In the genomic region with DNA sequence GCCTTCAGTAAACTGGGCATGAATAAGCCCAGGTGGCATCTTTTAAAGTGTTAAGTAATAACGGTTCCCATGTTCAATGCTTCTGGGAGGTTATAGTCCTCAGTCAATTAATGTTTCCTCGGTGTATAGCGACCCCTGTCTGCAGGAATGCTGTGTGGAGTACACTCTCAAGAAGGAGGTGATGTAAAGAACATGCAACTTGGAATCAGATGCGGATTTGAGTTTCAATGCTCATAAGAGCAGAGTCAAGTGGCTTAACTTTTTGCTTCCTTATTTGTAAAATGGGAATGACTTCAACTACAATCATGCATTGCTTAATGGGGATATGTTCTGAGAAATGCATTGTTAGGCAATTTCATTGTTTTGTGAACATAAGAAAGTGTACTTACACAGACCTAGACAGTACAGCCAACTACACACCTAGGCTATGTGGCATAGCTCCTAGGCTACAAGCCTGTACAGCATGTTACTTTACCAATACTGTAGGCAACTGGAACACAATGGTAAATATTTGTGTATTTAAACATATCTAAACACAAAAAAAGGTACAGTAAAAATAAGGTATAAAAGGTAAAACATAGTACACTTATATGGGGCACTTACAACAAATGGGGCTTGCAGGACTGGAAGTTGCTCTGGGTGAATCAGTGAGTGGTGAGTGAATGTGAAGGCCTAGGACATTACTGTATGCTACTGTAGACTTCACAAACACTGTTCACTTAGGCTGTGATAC, we compare ENCODE assay signal across 8 cellular contexts. TPM values are rescaled to one million over a fixed set of nuclear protein-coding genes. Genes with fewer than 3 reads are reported as not detected.
DNase-seq lines count a peak whose midpoint lies in the region; ATAC-seq and TF ChIP-seq lines count a peak whose summit lies in the region.

No MANE protein-coding gene starts in this region.

- CTCF ChIA-PET in AG04450 (lab: Charles Lee) = interaction anchor here (0.6 to 1.9 kb wide), 10 partner anchors 15 to 1155 kb away, joined by 3 to 7 read pairs (median 3); no protein-coding TSS in a partner anchor
- CTCF ChIA-PET in activated CD4-positive, alpha-beta T cell treated with anti-CD3 and anti-CD28 coated beads for 36 hours (lab: Charles Lee) = interaction anchor here (0.6 to 1.8 kb wide), 9 partner anchors 180 to 1583 kb away, joined by 3 to 8 read pairs (median 3); partner anchors contain the start of gene PPFIBP1

- H3K27me3 ChIP-seq in AG04450 (ENCODE audit: control insufficient read depth, insufficient read depth, low read length) = no peaks in the 10 kb centered on the region

- H3K9me3 Mint-ChIP-seq in activated CD4-positive, alpha-beta T cell treated with anti-CD3 and anti-CD28 coated beads for 36 hours (ENCODE audit: low read depth) = no peaks in the 10 kb centered on the region

- peaks cover 6% of the 10 kb centered on the region for H3K27me3 Mint-ChIP-seq in activated CD4-positive, alpha-beta T cell treated with anti-CD3 and anti-CD28 coated beads for 36 hours

- no peak overlapping the region for H3K27ac Mint-ChIP-seq in activated CD4-positive, alpha-beta T cell treated with anti-CD3 and anti-CD28 coated beads for 36 hours

- POLR2A ChIA-PET in AG04450 (lab: Yijun Ruan, JAX) = no interaction called here
- POLR2A ChIA-PET in activated CD4-positive, alpha-beta T cell treated with anti-CD3 and anti-CD28 coated beads for 36 hours (lab: Charles Lee) = no interaction called here

- intact Hi-C loops in activated CD4-positive, alpha-beta T cell treated with anti-CD3 and anti-CD28 coated beads for 36 hours (cut with DNase I, micrococcal nuclease) = loop anchor here (1.0 to 10.0 kb wide), 4 partner anchors 51 to 689 kb away; partner anchors contain the start of gene TM7SF3 (in 1 of the 2)

- DNase-seq in AG04450 (ENCODE audit: low read depth, low spot score) = peak; percentile 76
- peak; percentile 67 for DNase-seq in NCI-H2196 treated with DMSO at 0.1 percent for 48 hours (lab: John Stamatoyannopoulos, UW; ENCODE audit: unreplicated experiment)
- DNase-seq in activated CD4-positive, alpha-beta T cell treated with anti-CD3 and anti-CD28 coated beads for 36 hours = peak; percentile 87
- DNase-seq in dermis blood vessel endothelial cell = peak; percentile 90
- peak; percentile 71 to 86 for DNase-seq in lung microvascular endothelial cell (ENCODE audit: low read depth in 2 of 2)
- DNase-seq in stimulated activated CD8-positive, alpha-beta memory T cell treated with anti-CD3 and anti-CD28 coated beads, Interleukin-2, amount 100 ng/mL, for 48 hours (ENCODE audit: low read depth in 2 of 2) = peak; percentile 27 to 42

- no peaks in the 10 kb centered on the region for H3K9me3 ChIP-seq in AG04450 (ENCODE audit: control insufficient read depth, insufficient read depth, low read length)

- no peak overlapping the region for H3K4me3 Mint-ChIP-seq in activated CD4-positive, alpha-beta T cell treated with anti-CD3 and anti-CD28 coated beads for 36 hours

- no peak overlapping the region for H3K4me3 ChIP-seq in AG04450 (ENCODE audit: low read depth, low read length)

- no peaks in the 10 kb centered on the region for H3K4me1 Mint-ChIP-seq in activated CD4-positive, alpha-beta T cell treated with anti-CD3 and anti-CD28 coated beads for 36 hours

- ATAC-seq in GM18511 (IDR thresholded peaks at IDR 0.05; ENCODE audit: unreplicated experiment) (peak; percentile 97), HG03064 (IDR thresholded peaks at IDR 0.05; ENCODE audit: low read depth, unreplicated experiment) (peak; percentile 65)
- ATAC-seq in activated CD4-positive, alpha-beta T cell treated with anti-CD3 and anti-CD28 coated beads for 36 hours = peak; percentile 98

- no peaks in the 10 kb centered on the region for H3K36me3 Mint-ChIP-seq in activated CD4-positive, alpha-beta T cell treated with anti-CD3 and anti-CD28 coated beads for 36 hours (ENCODE audit: low read depth)

- H3K27ac ChIP-seq in AG04450 (ENCODE audit: low read depth, low read length) = no peak overlapping the region

- TF ChIP-seq CTCF in AG04450 (IDR thresholded peaks at IDR 0.05; ENCODE audit: low read depth, low read length) = peak; percentile 91

RNA-seq across cellular contexts. Expression of gene MRPS35, which starts 6.7 kb away (rescaled TPM):
- 59.4 and 66.6 TPM in 2 replicates for polyA plus RNA-seq in AG04450 (2011; rRNA removed)
- polyA minus RNA-seq in AG04450 (2011; rRNA and poly(A)+ RNA removed) = 19.2 and 25.4 TPM in 2 replicates
- total RNA-seq in activated CD4-positive, alpha-beta T cell treated with anti-CD3 and anti-CD28 coated beads for 36 hours = 10 to 100 TPM; 58.5 to 62.1 TPM
- total RNA-seq in dermis blood vessel endothelial cell (46.3 and 48.5 TPM in 2 replicates), lung microvascular endothelial cell (29.2 and 30.3 TPM in 2 replicates)

RNA-seq across cellular contexts. Expression of gene REP15, which starts 7.6 kb away (rescaled TPM):
- polyA plus RNA-seq in AG04450 (2011; rRNA removed) = 0.65 and 0.78 TPM in 2 replicates
- 0.28 and 1.8 TPM in 2 replicates for polyA minus RNA-seq in AG04450 (2011; rRNA and poly(A)+ RNA removed)
- not detected for total RNA-seq in activated CD4-positive, alpha-beta T cell treated with anti-CD3 and anti-CD28 coated beads for 36 hours
- total RNA-seq in dermis blood vessel endothelial cell (7.0 and 10.9 TPM in 2 replicates), lung microvascular endothelial cell (3.5 and 13.5 TPM in 2 replicates)

Comparison
In these comparisons a context has a peak if more than half of its experiments do, and no peak if none do; other contexts are left out.
1. DNase-seq: peak in every context shown above with its lines; median percentile 90 in dermis blood vessel endothelial cell; 87 in activated CD4-positive, alpha-beta T cell treated with anti-CD3 and anti-CD28 coated beads for 36 hours; 78 in lung microvascular endothelial cell; 76 in AG04450; 67 in NCI-H2196 treated with DMSO at 0.1 percent for 48 hours; 34 in stimulated activated CD8-positive, alpha-beta memory T cell treated with anti-CD3 and anti-CD28 coated beads, Interleukin-2, amount 100 ng/mL, for 48 hours.